8 cellular contexts compared by ENCODE assay signal in the genomic region with DNA sequence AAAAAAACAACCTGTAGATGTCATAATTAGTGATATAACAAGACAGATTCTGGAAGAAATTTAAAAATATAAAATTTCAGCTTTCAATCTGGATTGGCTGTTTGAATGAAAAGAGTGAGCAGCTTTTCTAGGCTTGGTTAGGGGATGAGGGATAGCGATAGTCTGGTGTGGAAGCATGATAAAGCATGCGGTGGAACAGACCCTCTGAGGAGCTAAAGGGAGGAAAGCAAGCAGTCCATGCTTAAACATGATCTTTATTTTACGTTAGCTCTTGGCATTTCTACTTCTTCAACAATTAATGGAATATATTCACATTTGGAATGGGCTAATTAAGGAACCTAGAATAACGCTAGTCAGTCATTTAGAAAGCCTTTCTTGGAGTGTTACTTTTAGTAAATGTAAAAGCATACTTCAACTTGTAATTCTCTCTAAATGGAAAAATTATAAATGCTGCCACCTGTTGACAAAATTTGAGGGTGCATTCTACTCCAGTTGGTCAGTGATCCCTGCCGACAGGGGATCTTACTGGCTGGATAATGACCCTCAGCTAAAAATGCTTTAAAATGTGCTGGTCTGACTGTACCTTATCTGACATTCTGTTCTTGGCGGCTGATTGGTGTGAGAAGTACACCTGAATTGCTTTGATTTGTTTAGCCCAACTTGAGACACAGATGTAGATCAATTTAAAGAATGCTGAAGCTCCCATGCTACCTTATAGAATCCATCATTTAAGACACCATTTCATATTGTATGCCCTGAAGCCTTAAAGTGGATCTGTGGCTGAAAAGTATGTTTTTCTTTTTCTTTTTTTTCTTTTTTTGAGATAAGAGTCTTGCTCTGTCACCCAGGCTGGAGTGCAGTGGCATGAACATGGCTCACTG.
DNase-seq lines count a peak whose midpoint lies in the region; ATAC-seq, FAIRE-seq and TF ChIP-seq lines count a peak whose summit lies in the region.

No MANE protein-coding gene starts in this region.

- peaks cover 10% of the 10 kb centered on the region for H3K36me3 Mint-ChIP-seq in activated naive CD8-positive, alpha-beta T cell treated with anti-CD3 and anti-CD28 coated beads for 36 hours

- H3K27ac Mint-ChIP-seq in activated naive CD8-positive, alpha-beta T cell treated with anti-CD3 and anti-CD28 coated beads for 36 hours, result no peak overlapping the region

- TF ChIP-seq POLR2A in GM12891 (IDR thresholded peaks at IDR 0.05; ENCODE audit: low read depth, low read length), result no peak

- H3K27me3 Mint-ChIP-seq in activated naive CD8-positive, alpha-beta T cell treated with anti-CD3 and anti-CD28 coated beads for 36 hours, result peaks cover 9% of the 10 kb centered on the region

- no peaks in the 10 kb centered on the region for H3K36me3 ChIP-seq in pancreas

- no peak overlapping the region for H3K4me3 Mint-ChIP-seq in activated naive CD8-positive, alpha-beta T cell treated with anti-CD3 and anti-CD28 coated beads for 36 hours

- no peaks in the 10 kb centered on the region for H3K9me3 Mint-ChIP-seq in activated naive CD8-positive, alpha-beta T cell treated with anti-CD3 and anti-CD28 coated beads for 36 hours

- DNase-seq in AG20443 (ENCODE audit: low spot score) (peak; percentile 79), GM12891 (ENCODE audit: insufficient read length, low spot score) (no peak), HuH-7.5 (ENCODE audit: low spot score) (peak; percentile 29), SKM-1 (lab: John Stamatoyannopoulos, UW; ENCODE audit: unreplicated experiment) (peak; percentile 12), fibroblast of the aortic adventitia (ENCODE audit: low read depth) (peak; percentile 67), pancreas (peak in 2 of 6 donors; percentile 17 to 29), GM19240 (ENCODE audit: insufficient read length, low spot score) (no peak)
- DNase-seq in activated naive CD8-positive, alpha-beta T cell treated with anti-CD3 and anti-CD28 coated beads for 36 hours, result no peak

- H3K9me3 ChIP-seq in pancreas, result no peaks in the 10 kb centered on the region

- H3K4me3 ChIP-seq in fibroblast of the aortic adventitia (ENCODE audit: low read depth, low read length) (no peak overlapping the region), pancreas (no peak overlapping the region)

- peak; percentile 26 for FAIRE-seq in GM12891 (lab: Jason Lieb, UNC)
- FAIRE-seq in pancreas (lab: Jason Lieb, UNC), result peak; percentile 59

- no peak overlapping the region for H3K27ac ChIP-seq in pancreas

- H3K27me3 ChIP-seq in pancreas, result no peaks in the 10 kb centered on the region

- WGBS in pancreas, 2 donors, result 26 to 29% methylated on average over 6 of the region's 6 CpGs

- ATAC-seq in pancreas, result peak; percentile 62 to 80 (median 76)

- TF ChIP-seq CTCF in fibroblast of the aortic adventitia (IDR thresholded peaks at IDR 0.05; ENCODE audit: insufficient read depth, low read length) (peak; percentile 64), pancreas (IDR thresholded peaks at IDR 0.05) (peak; percentile 38 to 63 (median 52))

- H3K4me1 ChIP-seq in pancreas, result peaks cover 0 to 6% (median 0%) of the 10 kb centered on the region in 3 donors

- intact Hi-C loops in pancreas (cut with DNase I), result loop anchor here in 1 of 3 donors (10.0 kb wide), 1 partner anchor 134 kb away; no protein-coding TSS in a partner anchor

- H3K4me1 Mint-ChIP-seq in activated naive CD8-positive, alpha-beta T cell treated with anti-CD3 and anti-CD28 coated beads for 36 hours, result peaks cover 19% of the 10 kb centered on the region

TF ChIP-seq in GM12891, 5 proteins besides CTCF, POLR2A, EP300 and RAD21:
- TF ChIP-seq TAF1 (IDR thresholded peaks at IDR 0.05; ENCODE audit: low read depth, low read length) (no peak), POLR2AphosphoS5 (IDR thresholded peaks at IDR 0.05; ENCODE audit: low read depth, low read length) (no peak)

Comparison
In these comparisons a context has a peak if more than half of its experiments do, and no peak if none do; other contexts are left out.
1. DNase-seq: peak in AG20443 (single experiment), HuH-7.5 (single experiment), SKM-1 (single experiment) and fibroblast of the aortic adventitia (single experiment); none in GM12891 (single experiment), activated naive CD8-positive, alpha-beta T cell treated with anti-CD3 and anti-CD28 coated beads for 36 hours (single experiment) and GM19240 (single experiment).